ENCODE assay signal across 17 cellular contexts in the genomic region with DNA sequence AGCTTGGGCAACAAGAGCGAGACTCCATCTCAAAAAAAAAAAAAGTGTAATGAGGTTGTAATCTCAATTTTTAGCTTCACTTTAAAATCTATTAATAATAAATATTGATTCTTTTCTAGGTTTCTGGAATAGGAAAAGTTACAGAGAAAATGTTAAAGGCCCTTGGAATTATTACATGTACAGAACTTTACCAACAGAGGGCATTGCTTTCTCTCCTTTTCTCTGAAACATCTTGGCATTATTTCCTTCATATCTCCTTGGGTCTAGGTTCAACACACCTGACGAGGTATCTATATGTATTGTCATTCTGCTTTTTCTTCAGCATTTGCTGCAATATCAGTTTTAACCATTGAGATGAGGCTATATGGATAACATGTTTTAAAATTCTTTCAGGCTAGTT. TPM values are rescaled to one million over a fixed set of nuclear protein-coding genes. Genes with fewer than 3 reads are reported as not detected.
A peak's percentile ranks its signal among the peaks of the same experiment; 100 is the strongest.
DNase-seq lines count a peak whose midpoint lies in the region; ATAC-seq, FAIRE-seq and TF ChIP-seq lines count a peak whose summit lies in the region.
"Had no signal": no experiment of that assay in that cellular context is flagged by ENCODE, and none has a peak within 500 bp of the region (broad histone marks: within the 10 kb centered on the region; RNA-seq: fewer than 3 reads in every experiment).

No MANE protein-coding gene starts in this region.

- H3K27ac Mint-ChIP-seq in GM23338 = no peak overlapping the region
- H3K27ac Mint-ChIP-seq: activated naive CD8-positive, alpha-beta T cell treated with anti-CD3 and anti-CD28 coated beads for 36 hours; stimulated activated naive B cell treated with anti-CD40 and anti-IgM and Interleukin-4, amounts not matched to agents 10 μg/mL and 1 μg/mL and 100 μg/mL, for 72 hours had no signal

- peak; percentile 27; the same call in 1 of the 3 replicates for TF ChIP-seq CTCF in A549 (IDR thresholded peaks at IDR 0.05)
- peak; percentile 34 to 48 for TF ChIP-seq CTCF in GM23338 (conservative IDR thresholded peaks at IDR 0.05; ENCODE audit: low read depth in 2 of 2)
- TF ChIP-seq CTCF in WERI-Rb-1 (IDR thresholded peaks at IDR 0.05; ENCODE audit: low read depth, low read length) = 0 out of 2 replicates have a peak, but pooled peaks have one; percentile 24
- peak; percentile 27 for TF ChIP-seq CTCF in kidney epithelial cell (IDR thresholded peaks at IDR 0.05; ENCODE audit: insufficient read depth, low read length, poor library complexity, severe bottlenecking)

- H3K4me1 ChIP-seq in A549 (no peaks in the 10 kb centered on the region), GM23338 (ENCODE audit: insufficient read depth) (no peaks in the 10 kb centered on the region)
- H3K4me1 ChIP-seq: uterus had no signal

- ATAC-seq in A549 = no peak
- no peak for ATAC-seq in GM23338
- ATAC-seq in GM18498 (IDR thresholded peaks at IDR 0.05; ENCODE audit: unreplicated experiment) = no peak
- ATAC-seq: stimulated activated naive B cell treated with anti-CD40 and anti-IgM and Interleukin-4, amounts not matched to agents 10 μg/mL and 1 μg/mL and 100 μg/mL, for 72 hours had no signal

- H3K4me2 ChIP-seq in A549 (no peak overlapping the region), GM23338 (no peak overlapping the region)
- H3K4me2 ChIP-seq: BLaER1 treated with 17β-estradiol and CSF1 and Interleukin-3, amounts not matched to agents 10 nM and 100 nM had no signal

- DNase-seq in A549 (ENCODE audit: low read depth in 1 of 2, low spot score in 1 of 2) = no peak
- DNase-seq in GM23338 (ENCODE audit: low spot score) = no peak
- DNase-seq in WERI-Rb-1 = no peak
- DNase-seq in kidney epithelial cell (ENCODE audit: low read depth) = no peak
- no peak for DNase-seq in NK-92 treated with Interleukin-12 subunit alpha and Interleukin-12 subunit beta, amount 100 ng/mL, for 24 hours (lab: John Stamatoyannopoulos, UW)
- DNase-seq in hippocampal formation (lab: John Stamatoyannopoulos, UW) = no peak
- no peak for DNase-seq in middle frontal gyrus (ENCODE audit: extremely low spot score, low spot score)
- DNase-seq: activated naive CD8-positive, alpha-beta T cell treated with anti-CD3 and anti-CD28 coated beads for 36 hours; cortex of kidney; Karpas-422; stimulated activated CD4-positive, alpha-beta T cell treated with anti-CD3 and anti-CD28 coated beads, Interleukin-4, amount 100 ng/mL, for 4 hours; stimulated activated naive B cell treated with anti-CD40 and anti-IgM and Interleukin-4, amounts not matched to agents 10 μg/mL and 1 μg/mL and 100 μg/mL, for 72 hours; T-helper 1 cell; uterus had no signal

- H3K4me3 ChIP-seq in A549 (no peak overlapping the region), GM23338 (no peak overlapping the region), WERI-Rb-1 (ENCODE audit: low read depth, low read length) (no peak overlapping the region), kidney epithelial cell (ENCODE audit: low read depth, low read length) (no peak overlapping the region)
- H3K4me3 ChIP-seq: BLaER1 treated with 17β-estradiol and CSF1 and Interleukin-3, amounts not matched to agents 10 nM and 100 nM; uterus had no signal

- H3F3A ChIP-seq in GM23338 (replicated peaks; ENCODE audit: low read depth) = no peaks in the 10 kb centered on the region

- H4K20me1 ChIP-seq in GM23338 (replicated peaks; ENCODE audit: insufficient read depth) = no peaks in the 10 kb centered on the region
- H4K20me1 ChIP-seq: BLaER1 treated with 17β-estradiol and CSF1 and Interleukin-3, amounts not matched to agents 10 nM and 100 nM had no signal

- H3K79me2 ChIP-seq in GM23338 (replicated peaks; ENCODE audit: insufficient read depth) = no peaks in the 10 kb centered on the region

- FAIRE-seq in A549 (lab: Jason Lieb, UNC) = peak; percentile 79
- FAIRE-seq: islet of Langerhans had no signal

- TF ChIP-seq EP300 in A549 (IDR thresholded peaks at IDR 0.05) = no peak

- H3K9me3 Mint-ChIP-seq in GM23338 = no peaks in the 10 kb centered on the region
- H3K9me3 Mint-ChIP-seq: activated naive CD8-positive, alpha-beta T cell treated with anti-CD3 and anti-CD28 coated beads for 36 hours; stimulated activated naive B cell treated with anti-CD40 and anti-IgM and Interleukin-4, amounts not matched to agents 10 μg/mL and 1 μg/mL and 100 μg/mL, for 72 hours had no signal

- TF ChIP-seq POLR2A in A549 (IDR thresholded peaks at IDR 0.05; ENCODE audit: low read length) = no peak

- no peak overlapping the region for H3K4me3 Mint-ChIP-seq in GM23338
- H3K4me3 Mint-ChIP-seq: activated naive CD8-positive, alpha-beta T cell treated with anti-CD3 and anti-CD28 coated beads for 36 hours; stimulated activated naive B cell treated with anti-CD40 and anti-IgM and Interleukin-4, amounts not matched to agents 10 μg/mL and 1 μg/mL and 100 μg/mL, for 72 hours had no signal

- POLR2A ChIA-PET in A549 (lab: Yijun Ruan, JAX) = no interaction called here

- TF ChIP-seq RAD21 in A549 (conservative IDR thresholded peaks at IDR 0.05 in 1 of 2, IDR thresholded peaks at IDR 0.05 in 1 of 2) = peak; percentile 39 to 58; a peak in 3 of 5 replicates

- no peaks in the 10 kb centered on the region for H3K9me3 ChIP-seq in A549
- H3K9me3 ChIP-seq in WERI-Rb-1 (ENCODE audit: severe bottlenecking) = no peaks in the 10 kb centered on the region
- H3K9me3 ChIP-seq: BLaER1 treated with 17β-estradiol and CSF1 and Interleukin-3, amounts not matched to agents 10 nM and 100 nM; uterus had no signal

- H3K27me3 ChIP-seq in GM23338 (ENCODE audit: insufficient read depth) (no peaks in the 10 kb centered on the region), WERI-Rb-1 (ENCODE audit: insufficient read depth, low read depth, severe bottlenecking) (no peaks in the 10 kb centered on the region), kidney epithelial cell (ENCODE audit: control insufficient read depth, insufficient read depth, low read length) (no peaks in the 10 kb centered on the region)
- H3K27me3 ChIP-seq: BLaER1 treated with 17β-estradiol and CSF1 and Interleukin-3, amounts not matched to agents 10 nM and 100 nM; uterus had no signal

- H3K9me2 ChIP-seq in GM23338 (ENCODE audit: insufficient read depth) = no peaks in the 10 kb centered on the region

- WGBS in A549 (ENCODE audit: missing lambda C conversion rate) = 85% methylated on average over 2 of the region's 2 CpGs

- no peaks in the 10 kb centered on the region for H3K36me3 ChIP-seq in GM23338 (ENCODE audit: insufficient read depth)
- peaks cover 16% of the 10 kb centered on the region for H3K36me3 ChIP-seq in WERI-Rb-1
- H3K36me3 ChIP-seq in kidney epithelial cell (ENCODE audit: control insufficient read depth, insufficient read depth, low read length) = no peaks in the 10 kb centered on the region
- H3K36me3 ChIP-seq: uterus had no signal

- peaks cover 6% of the 10 kb centered on the region; the same call in 1 of the 3 replicates for H3K36me3 Mint-ChIP-seq in GM23338 (ENCODE audit: low read depth)

- H3K27me3 Mint-ChIP-seq in GM23338 (ENCODE audit: insufficient read depth, low read depth, poor library complexity) = peaks cover 2% of the 10 kb centered on the region
- H3K27me3 Mint-ChIP-seq: activated naive CD8-positive, alpha-beta T cell treated with anti-CD3 and anti-CD28 coated beads for 36 hours; stimulated activated naive B cell treated with anti-CD40 and anti-IgM and Interleukin-4, amounts not matched to agents 10 μg/mL and 1 μg/mL and 100 μg/mL, for 72 hours had no signal

- CTCF ChIA-PET in A549 (lab: Yijun Ruan, JAX) = interaction anchor here (0.8 to 1.2 kb wide), 2 partner anchors 9 to 97 kb away, joined by 4 read pairs; no protein-coding TSS in a partner anchor

- H3K4me1 Mint-ChIP-seq in GM23338 = no peaks in the 10 kb centered on the region
- H3K4me1 Mint-ChIP-seq: activated naive CD8-positive, alpha-beta T cell treated with anti-CD3 and anti-CD28 coated beads for 36 hours; stimulated activated naive B cell treated with anti-CD40 and anti-IgM and Interleukin-4, amounts not matched to agents 10 μg/mL and 1 μg/mL and 100 μg/mL, for 72 hours had no signal

- H2AFZ ChIP-seq in GM23338 = no peak overlapping the region

- H3K27ac ChIP-seq in A549 = no peak overlapping the region
- H3K27ac ChIP-seq in GM23338 (ENCODE audit: low read depth) = no peak overlapping the region
- no peak overlapping the region for H3K27ac ChIP-seq in WERI-Rb-1
- H3K27ac ChIP-seq: BLaER1 treated with 17β-estradiol and CSF1 and Interleukin-3, amounts not matched to agents 10 nM and 100 nM; uterus had no signal

TF ChIP-seq in A549, 52 proteins besides CTCF, POLR2A, EP300 and RAD21 (continues in another document):
- TF ChIP-seq EHMT2 (IDR thresholded peaks at IDR 0.05; ENCODE audit: low read depth) (no peak), ESRRA (IDR thresholded peaks at IDR 0.05; ENCODE audit: borderline replicate concordance, low read length) (no peak)

TF ChIP-seq in GM23338, 12 proteins besides CTCF, POLR2A, EP300 and RAD21 (continues in another document):
- no peak for TF ChIP-seq ZNF114 (CRISPR knock-in tag; IDR thresholded peaks at IDR 0.05)

RNA-seq across cellular contexts. Expression of gene ANKDD1B, which starts 26.6 kb away (rescaled TPM):
- polyA plus RNA-seq in A549 (2011; rRNA removed) = 0.14 and 0.30 TPM in 2 replicates
- 0.01 and 0.04 TPM in 2 replicates for polyA plus RNA-seq in A549 (2012; cell fraction: cytosol; rRNA removed)
- polyA plus RNA-seq in A549 (2012; cell fraction: nucleus; rRNA removed) = 0.05 and 0.11 TPM in 2 replicates
- 0.05 to 0.17 TPM (median 0.09 TPM) in 3 replicates for polyA plus RNA-seq in A549 (2017; fragmentation: RNase III; extraction: RNeasy Plus Mini Kit Qiagen cat#74134 plus additional on column Dnase treatment)
- polyA minus RNA-seq in A549 (2011; rRNA and poly(A)+ RNA removed) = not detected in 2 replicates
- 0.73 TPM in 1 of 2 replicates, not detected in the other for total RNA-seq in GM23338 (2014; rRNA removed; shearing (Covaris generic))
- polyA plus RNA-seq in GM23338 (2016; fragmentation: Nextera tagmentation; extraction: Ambion mirVana) = 0.28 and 0.40 TPM in 2 replicates
- 0.48 and 0.63 TPM in 2 replicates for total RNA-seq in kidney epithelial cell
- total RNA-seq: activated naive CD8-positive, alpha-beta T cell treated with anti-CD3 and anti-CD28 coated beads for 36 hours had no signal
